26 cellular contexts compared by ENCODE assay signal in genomic region chr6:161829186-161829794, GRCh38.
DNase-seq lines count a peak whose midpoint lies in the region; ATAC-seq, FAIRE-seq and TF ChIP-seq lines count a peak whose summit lies in the region.
"Had no signal": no experiment of that assay in that cellular context is flagged by ENCODE, and none has a peak within 500 bp of the region (broad histone marks: within the 10 kb centered on the region; RNA-seq: fewer than 3 reads in every experiment).

No MANE protein-coding gene starts in this region.

- H3K27me3 ChIP-seq in esophagus muscularis mucosa (no peaks in the 10 kb centered on the region), neuronal stem cell (ENCODE audit: control insufficient read depth in 3 of 3, insufficient read depth in 3 of 3, low read depth in 1 of 3, low read length in 3 of 3) (no peaks in the 10 kb centered on the region)
- H3K27me3 ChIP-seq: hepatocyte had no signal

- no peak overlapping the region for H4K91ac ChIP-seq in neuronal stem cell (ENCODE audit: low read depth, low read length, poor library complexity)

- H3K14ac ChIP-seq in neuronal stem cell (ENCODE audit: low read length), result no peak overlapping the region

- no peak overlapping the region for H3K4me3 ChIP-seq in esophagus muscularis mucosa
- no peak overlapping the region for H3K4me3 ChIP-seq in neuronal stem cell (ENCODE audit: low read length in 2 of 2)
- H3K4me3 ChIP-seq: hepatocyte, mucosa of descending colon had no signal

- no peak overlapping the region for H2BK5ac ChIP-seq in neuronal stem cell (ENCODE audit: low read length)

- H3K4me2 ChIP-seq in neuronal stem cell (ENCODE audit: insufficient read depth, low read length, poor library complexity, severe bottlenecking), result no peak overlapping the region
- H3K4me2 ChIP-seq: hepatocyte had no signal

- H3K27ac ChIP-seq in esophagus muscularis mucosa (replicated peaks in 1 of 4), result no peak overlapping the region
- no peak overlapping the region for H3K27ac ChIP-seq in neuronal stem cell (replicated peaks; ENCODE audit: low read length)
- H3K27ac ChIP-seq: hepatocyte had no signal

- H3K4me1 ChIP-seq in esophagus muscularis mucosa, result no peaks in the 10 kb centered on the region
- H3K4me1 ChIP-seq in neuronal stem cell (ENCODE audit: control insufficient read depth in 2 of 2, insufficient read depth in 1 of 2, low read depth in 1 of 2, low read length in 2 of 2), result peaks cover 0 to 3% of the 10 kb centered on the region in 2 donors

- H2BK120ac ChIP-seq in neuronal stem cell (ENCODE audit: low read depth, low read length), result no peak overlapping the region

- H3K4me1 Mint-ChIP-seq in type B pancreatic cell (ENCODE audit: unreplicated experiment), result peaks cover 8% of the 10 kb centered on the region
- H3K4me1 Mint-ChIP-seq: activated CD8-positive, alpha-beta memory T cell treated with anti-CD3 and anti-CD28 coated beads, Interleukin-2, amount 10 ng/mL, durations not matched to agents 7 days and 5 days; activated T-helper 17 cell treated with anti-CD3 and anti-CD28 coated beads, Interleukin-2, amount 50 U/mL, for 72 hours had no signal

- H3K36me3 ChIP-seq in esophagus muscularis mucosa (no peaks in the 10 kb centered on the region), neuronal stem cell (replicated peaks in 1 of 2; ENCODE audit: control insufficient read depth in 2 of 2, insufficient read depth in 2 of 2, low read length in 2 of 2) (no peaks in the 10 kb centered on the region)

- no peak overlapping the region for H3K4ac ChIP-seq in neuronal stem cell (ENCODE audit: low read length)

- no peak overlapping the region for H3K27ac Mint-ChIP-seq in type B pancreatic cell
- H3K27ac Mint-ChIP-seq: activated CD8-positive, alpha-beta memory T cell treated with anti-CD3 and anti-CD28 coated beads, Interleukin-2, amount 10 ng/mL, durations not matched to agents 7 days and 5 days; activated naive CD8-positive, alpha-beta T cell; activated T-helper 17 cell treated with anti-CD3 and anti-CD28 coated beads, Interleukin-2, amount 50 U/mL, for 72 hours; progenitor cell of endocrine pancreas had no signal

- DNase-seq in Daoy (ENCODE audit: low read depth) (peak; percentile 67), KG1 (lab: John Stamatoyannopoulos, UW) (peak; percentile 56), esophagus muscularis mucosa (ENCODE audit: extremely low spot score) (peak; percentile 50), neuronal stem cell (ENCODE audit: low spot score) (no peak), type B pancreatic cell (ENCODE audit: extremely low spot score, unreplicated experiment) (no peak), HuH-7 (ENCODE audit: low spot score) (no peak), GM19239 (ENCODE audit: insufficient read length, low spot score) (no peak)
- DNase-seq: activated CD4-positive, CD25-positive, alpha-beta regulatory T cell treated with anti-CD3 and anti-CD28 coated beads, Interleukin-2, amount 50 U/mL, for 72 hours; activated CD8-positive, alpha-beta memory T cell treated with anti-CD3 and anti-CD28 coated beads, Interleukin-2, amount 10 ng/mL, durations not matched to agents 7 days and 5 days; cortex of kidney; DMS79 treated with DMSO at 0.1 percent for 48 hours; islet precursor cell; mucosa of descending colon; NCI-H1105 treated with DMSO at 0.1 percent for 48 hours; NCI-H2029 treated with DMSO at 0.1 percent for 48 hours; NCI-H345; nephron progenitor cell; SHP77; SW 1271 had no signal

- no peaks in the 10 kb centered on the region for H3K9me3 ChIP-seq in esophagus muscularis mucosa
- H3K9me3 ChIP-seq in neuronal stem cell (replicated peaks in 1 of 2; ENCODE audit: control insufficient read depth in 2 of 2, insufficient read depth in 1 of 2, low read depth in 1 of 2, low read length in 2 of 2), result no peaks in the 10 kb centered on the region
- H3K9me3 ChIP-seq: mucosa of descending colon had no signal

- peaks cover 6% of the 10 kb centered on the region for H3K27me3 Mint-ChIP-seq in type B pancreatic cell
- H3K27me3 Mint-ChIP-seq: activated CD8-positive, alpha-beta memory T cell treated with anti-CD3 and anti-CD28 coated beads, Interleukin-2, amount 10 ng/mL, durations not matched to agents 7 days and 5 days; activated naive CD8-positive, alpha-beta T cell; activated T-helper 17 cell treated with anti-CD3 and anti-CD28 coated beads, Interleukin-2, amount 50 U/mL, for 72 hours had no signal

- no peak overlapping the region for H2BK15ac ChIP-seq in neuronal stem cell (ENCODE audit: low read length)

- H3K4me3 Mint-ChIP-seq in type B pancreatic cell, result no peak overlapping the region
- H3K4me3 Mint-ChIP-seq: activated CD8-positive, alpha-beta memory T cell treated with anti-CD3 and anti-CD28 coated beads, Interleukin-2, amount 10 ng/mL, durations not matched to agents 7 days and 5 days; activated naive CD8-positive, alpha-beta T cell; activated T-helper 17 cell treated with anti-CD3 and anti-CD28 coated beads, Interleukin-2, amount 50 U/mL, for 72 hours; nephron progenitor cell had no signal

- no peaks in the 10 kb centered on the region for H3K9me3 Mint-ChIP-seq in type B pancreatic cell
- H3K9me3 Mint-ChIP-seq: activated T-helper 17 cell treated with anti-CD3 and anti-CD28 coated beads, Interleukin-2, amount 50 U/mL, for 72 hours; nephron progenitor cell had no signal

- no peak overlapping the region for H2AK5ac ChIP-seq in neuronal stem cell (ENCODE audit: low read depth, low read length)

- TF ChIP-seq CTCF in esophagus muscularis mucosa (IDR thresholded peaks at IDR 0.05) (no peak), type B pancreatic cell (conservative IDR thresholded peaks at IDR 0.05) (no peak)

- ATAC-seq in GM19452 (IDR thresholded peaks at IDR 0.05; ENCODE audit: unreplicated experiment), result no peak
- ATAC-seq: activated CD8-positive, alpha-beta memory T cell treated with anti-CD3 and anti-CD28 coated beads, Interleukin-2, amount 10 ng/mL, durations not matched to agents 7 days and 5 days; activated T-helper 17 cell treated with anti-CD3 and anti-CD28 coated beads, Interleukin-2, amount 50 U/mL, for 72 hours; mucosa of descending colon had no signal

- no peak overlapping the region for H3K9ac ChIP-seq in neuronal stem cell (ENCODE audit: low read depth, low read length, poor library complexity)

- intact Hi-C loops in esophagus muscularis mucosa (cut with DNase I), result no loop called here

- no peak for TF ChIP-seq POLR2A in esophagus muscularis mucosa (IDR thresholded peaks at IDR 0.05; ENCODE audit: low read depth)

- no peaks in the 10 kb centered on the region for H3K36me3 Mint-ChIP-seq in type B pancreatic cell
- H3K36me3 Mint-ChIP-seq: activated CD8-positive, alpha-beta memory T cell treated with anti-CD3 and anti-CD28 coated beads, Interleukin-2, amount 10 ng/mL, durations not matched to agents 7 days and 5 days had no signal

- no peak overlapping the region for H3K23ac ChIP-seq in neuronal stem cell (ENCODE audit: low read depth, low read length, poor library complexity)

- peak overlapping the region; percentile 9 for H3K18ac ChIP-seq in neuronal stem cell (ENCODE audit: low read length)

- TF ChIP-seq EP300 in esophagus muscularis mucosa (IDR thresholded peaks at IDR 0.05), result no peak

- 77% methylated on average over 11 of the region's 11 CpGs for WGBS in esophagus muscularis mucosa
- no CpG with 5 or more reads among the region's 11 CpGs for WGBS in neuronal stem cell (ENCODE audit: extremely low coverage in 2 of 2, insufficient read length in 2 of 2, insufficient replicate concordance in 1 of 2), 2 donors

- no peak overlapping the region for H4K8ac ChIP-seq in neuronal stem cell (ENCODE audit: low read depth, low read length)

- H2BK12ac ChIP-seq in neuronal stem cell (ENCODE audit: low read length), result no peak overlapping the region

- peak overlapping the region; percentile 65 for H2AFZ ChIP-seq in neuronal stem cell (ENCODE audit: low read length)
- H2AFZ ChIP-seq: hepatocyte had no signal

- H3K79me1 ChIP-seq in neuronal stem cell (ENCODE audit: low read depth, low read length), result no peaks in the 10 kb centered on the region

- FAIRE-seq in GM19239 (lab: Jason Lieb, UNC), result no peak
- FAIRE-seq: endometrium, GM12892 had no signal

Comparison
In these comparisons a context has a peak if more than half of its experiments do, and no peak if none do; other contexts are left out.
1. DNase-seq: peak in Daoy (single experiment), KG1 (single experiment) and esophagus muscularis mucosa (single experiment); none in neuronal stem cell (single experiment), type B pancreatic cell (single experiment), HuH-7 (single experiment) and GM19239 (single experiment).